ENCODE assay signal across 14 cellular contexts in genomic region chr2:81396417-81397019, GRCh38.
A peak's percentile ranks its signal among the peaks of the same experiment; 100 is the strongest.
DNase-seq lines count a peak whose midpoint lies in the region; ATAC-seq and TF ChIP-seq lines count a peak whose summit lies in the region.
"Had no signal": no experiment of that assay in that cellular context is flagged by ENCODE, and none has a peak within 500 bp of the region (broad histone marks: within the 10 kb centered on the region; RNA-seq: fewer than 3 reads in every experiment).

No MANE protein-coding gene starts in this region.

- POLR2A ChIA-PET in HEK293T (lab: Yijun Ruan, JAX) = no interaction called here

- DNase-seq in H7 (peak; percentile 6), LNCaP clone FGC (ENCODE audit: low read depth) (no peak), endodermal cell (peak; percentile 70), HEK293T (ENCODE audit: extremely low spot score) (no peak), SW480 (ENCODE audit: low spot score) (no peak), ureter (ENCODE audit: low spot score) (no peak)
- DNase-seq: Caco-2; CD8-positive, alpha-beta memory T cell; DND-41; GF-D8; HCEC 1CT; KG1 had no signal

- H3K4me1 ChIP-seq in endodermal cell (ENCODE audit: control insufficient read depth, insufficient read depth, low read length) = peaks cover 10% of the 10 kb centered on the region
- H3K4me1 ChIP-seq: Caco-2 had no signal

- ATAC-seq in GM21360 (IDR thresholded peaks at IDR 0.05; ENCODE audit: unreplicated experiment) = no peak

- H3K36me3 ChIP-seq in H7 (replicated peaks; ENCODE audit: control insufficient read depth, insufficient read depth, low read length) (no peaks in the 10 kb centered on the region), endodermal cell (ENCODE audit: control insufficient read depth, insufficient read depth, low read length) (no peaks in the 10 kb centered on the region)

- H3K4me3 ChIP-seq in H7 (ENCODE audit: insufficient read depth, low read depth, low read length) = no peak overlapping the region
- no peak overlapping the region for H3K4me3 ChIP-seq in LNCaP clone FGC (ENCODE audit: low read depth, low read length)
- no peak overlapping the region for H3K4me3 ChIP-seq in endodermal cell (ENCODE audit: low read length)

- peaks cover 18% of the 10 kb centered on the region for H3K36me3 Mint-ChIP-seq in endodermal cell (ENCODE audit: low read depth)
- H3K36me3 Mint-ChIP-seq: CD8-positive, alpha-beta memory T cell; IgD-negative memory B cell had no signal

- H3K4me1 Mint-ChIP-seq in endodermal cell = peaks cover 36% of the 10 kb centered on the region
- H3K4me1 Mint-ChIP-seq: CD8-positive, alpha-beta memory T cell; IgD-negative memory B cell had no signal

- 91 to 94% methylated on average over 2 to 4 of the region's 4 CpGs for WGBS in endodermal cell (ENCODE audit: insufficient coverage in 1 of 2, insufficient read length in 1 of 2), 2 experiments

- H3K27ac Mint-ChIP-seq in endodermal cell = peak overlapping the region; percentile 49
- H3K27ac Mint-ChIP-seq: IgD-negative memory B cell had no signal

- H3K9me3 ChIP-seq in endodermal cell (ENCODE audit: control insufficient read depth, low read length) = peaks cover 13% of the 10 kb centered on the region
- H3K9me3 ChIP-seq: Caco-2 had no signal

- H3K27me3 Mint-ChIP-seq in endodermal cell (ENCODE audit: insufficient read depth) = no peaks in the 10 kb centered on the region
- H3K27me3 Mint-ChIP-seq: CD8-positive, alpha-beta memory T cell; IgD-negative memory B cell had no signal

- CTCF ChIA-PET in HEK293T (lab: Yijun Ruan, JAX) = no interaction called here

- no peak overlapping the region for H3K27ac ChIP-seq in endodermal cell (ENCODE audit: low read depth, low read length)

- H3K9me3 Mint-ChIP-seq in endodermal cell = peaks cover 8% of the 10 kb centered on the region

- 0 out of 2 replicates have a peak, but pooled peaks have one; percentile 4 for TF ChIP-seq CTCF in LNCaP clone FGC (IDR thresholded peaks at IDR 0.05; ENCODE audit: control insufficient read depth, extremely low read depth, insufficient read depth)
- TF ChIP-seq CTCF in endodermal cell (conservative IDR thresholded peaks at IDR 0.05) = peak; percentile 73

- H3K4me3 Mint-ChIP-seq in endodermal cell = peak overlapping the region; percentile 46
- H3K4me3 Mint-ChIP-seq: CD8-positive, alpha-beta memory T cell; IgD-negative memory B cell had no signal

- H3K27me3 ChIP-seq in H7 (ENCODE audit: control insufficient read depth, insufficient read depth, low read length) = no peaks in the 10 kb centered on the region
- no peaks in the 10 kb centered on the region for H3K27me3 ChIP-seq in endodermal cell (ENCODE audit: control insufficient read depth, insufficient read depth, low read length, poor library complexity, severe bottlenecking)

- H3K9ac ChIP-seq in endodermal cell (ENCODE audit: extremely low read depth, low read length, poor library complexity, severe bottlenecking) = no peak overlapping the region

TF ChIP-seq in HEK293T, 16 proteins besides CTCF, POLR2A, EP300 and RAD21:
- TF ChIP-seq SUZ12 (IDR thresholded peaks at IDR 0.05) (no peak), FOXK2 (IDR thresholded peaks at IDR 0.05) (no peak), BHLHE40 (IDR thresholded peaks at IDR 0.05; ENCODE audit: borderline replicate concordance) (no peak), PKNOX1 (IDR thresholded peaks at IDR 0.05) (no peak), L3MBTL2 (conservative IDR thresholded peaks at IDR 0.05) (no peak), ZNF384 (IDR thresholded peaks at IDR 0.05) (no peak), SP1 (IDR thresholded peaks at IDR 0.05) (no peak), HDGF (IDR thresholded peaks at IDR 0.05; ENCODE audit: borderline replicate concordance) (no peak), ARNT (IDR thresholded peaks at IDR 0.05) (no peak), CTBP1 (IDR thresholded peaks at IDR 0.05; ENCODE audit: borderline replicate concordance) (no peak), FOXA1 (IDR thresholded peaks at IDR 0.05) (no peak)
TF ChIP-seq in HEK293T: peak in this region for 0.

Comparison
In these comparisons a context has a peak if more than half of its experiments do, and no peak if none do; other contexts are left out.
1. DNase-seq: peak in H7 (single experiment) and endodermal cell (single experiment); none in LNCaP clone FGC (single experiment), HEK293T (single experiment), SW480 (single experiment) and ureter (single experiment).